ENCODE assay signal across 11 cellular contexts in genomic region chr16:7691533-7691932, GRCh38.
"Had no signal": no experiment of that assay in that cellular context is flagged by ENCODE, and none has a peak within 500 bp of the region (broad histone marks: within the 10 kb centered on the region; RNA-seq: fewer than 3 reads in every experiment).

No MANE protein-coding gene starts in this region.

- FAIRE-seq: H1, H54 had no signal

- H2AFZ ChIP-seq: GM23248 had no signal

- H3K4me2 ChIP-seq: KMS-11 had no signal

- H3K4me3 Mint-ChIP-seq: H9, HFFc6 had no signal

- H3K27ac Mint-ChIP-seq: H9, HFFc6 had no signal

- H3K9ac ChIP-seq: GM23248, KMS-11 had no signal

- H3K4me3 ChIP-seq: GM23248 had no signal

- DNase-seq: GM23248, H9, HCEC 1CT, HFFc6, IMR-90, Karpas-422, KBM-7 had no signal

- H3K27ac ChIP-seq: GM23248, HL-60, KMS-11 had no signal

- H3K9me3 Mint-ChIP-seq: H9 had no signal
